ENCODE assay signal across 26 cellular contexts in the genomic region with DNA sequence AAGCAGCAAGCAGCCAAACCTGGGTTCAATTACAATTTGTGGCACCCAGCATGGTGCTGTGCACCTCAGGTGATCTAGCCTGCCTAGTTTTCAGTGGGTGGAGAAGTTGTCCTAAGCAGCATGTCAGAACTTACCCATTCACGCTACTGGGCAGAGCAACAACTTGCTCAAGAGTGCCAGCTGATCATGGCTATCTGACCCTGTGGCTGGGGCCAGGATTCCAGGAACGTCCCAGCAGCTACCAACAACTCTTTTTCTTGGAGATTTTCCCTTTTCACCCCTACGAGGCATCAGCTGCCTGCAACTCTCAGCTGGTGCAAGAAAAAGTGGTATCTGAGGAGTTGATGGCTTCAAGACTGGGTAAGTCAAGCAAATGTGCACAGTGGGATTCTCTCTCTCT.
"Had no signal": no experiment of that assay in that cellular context is flagged by ENCODE, and none has a peak within 500 bp of the region (broad histone marks: within the 10 kb centered on the region; RNA-seq: fewer than 3 reads in every experiment).

No MANE protein-coding gene starts in this region.

- H3K9me3 ChIP-seq: ovary, psoas muscle, suprapubic skin, testis, tibial artery, upper lobe of right lung, uterus had no signal

- H3K27me3 ChIP-seq: neural progenitor cell, ovary, suprapubic skin, testis, tibial artery, transverse colon, upper lobe of right lung, uterus had no signal

- DNase-seq: naive thymus-derived CD4-positive, alpha-beta T cell; natural killer cell; occipital lobe; ovary; posterior cingulate gyrus; psoas muscle; right cardiac atrium; stimulated activated CD4-positive, alpha-beta T cell treated with anti-CD3 and anti-CD28 coated beads, Interleukin-15, amount 100 ng/mL, for 24 hours; stimulated activated CD4-positive, alpha-beta T cell treated with anti-CD3 and anti-CD28 coated beads, Interleukin-2, amount 100 ng/mL, for 24 hours; stimulated activated CD4-positive, alpha-beta T cell treated with anti-CD3 and anti-CD28 coated beads, Interleukin-2, amount 100 ng/mL, for 48 hours; stimulated activated CD4-positive, alpha-beta T cell treated with anti-CD3 and anti-CD28 coated beads, Interleukin-4, amount 100 ng/mL, for 24 hours; stimulated activated naive CD4-positive, alpha-beta T cell; stimulated activated naive CD8-positive, alpha-beta T cell treated with anti-CD3 and anti-CD28 coated beads, Interleukin-15, amount 100 ng/mL, for 72 hours; stimulated activated naive CD8-positive, alpha-beta T cell treated with anti-CD3 and anti-CD28 coated beads, Interleukin-15, Interleukin-2, amounts not matched to agents 100 U/mL and 50 U/mL, for 24 hours; substantia nigra; testis; tibial artery; transverse colon; upper lobe of right lung; uterus had no signal

- H3K36me3 ChIP-seq: neural progenitor cell, ovary, suprapubic skin, tibial artery, transverse colon, upper lobe of right lung, uterus had no signal

- ATAC-seq: naive thymus-derived CD4-positive, alpha-beta T cell; natural killer cell; psoas muscle; right cardiac atrium; sciatic nerve; stimulated activated effector memory CD8-positive, alpha-beta T cell treated with anti-CD3 and anti-CD28 coated beads, Interleukin-12 subunit alpha, Interleukin-12 subunit beta, amount 100 ng/mL, for 72 hours; stimulated activated naive CD8-positive, alpha-beta T cell treated with anti-CD3 and anti-CD28 coated beads, Interleukin-15, amount 100 ng/mL, for 72 hours; stimulated activated naive CD8-positive, alpha-beta T cell treated with anti-CD3 and anti-CD28 coated beads, Interleukin-15, Interleukin-2, amounts not matched to agents 100 U/mL and 50 U/mL, for 24 hours; upper lobe of right lung had no signal

- H3K27ac ChIP-seq: neural progenitor cell, ovary, parathyroid adenoma, psoas muscle, skin epidermis, suprapubic skin, tibial artery, transverse colon, upper lobe of right lung had no signal

- H3K4me3 ChIP-seq: neural progenitor cell, ovary, psoas muscle, skin epidermis, suprapubic skin, testis, tibial artery, transverse colon, upper lobe of right lung, uterus had no signal

- H3K4me1 ChIP-seq: neural progenitor cell, parathyroid adenoma, psoas muscle had no signal
